Comparison of ENCODE assay signal across 8 cellular contexts in the genomic region with DNA sequence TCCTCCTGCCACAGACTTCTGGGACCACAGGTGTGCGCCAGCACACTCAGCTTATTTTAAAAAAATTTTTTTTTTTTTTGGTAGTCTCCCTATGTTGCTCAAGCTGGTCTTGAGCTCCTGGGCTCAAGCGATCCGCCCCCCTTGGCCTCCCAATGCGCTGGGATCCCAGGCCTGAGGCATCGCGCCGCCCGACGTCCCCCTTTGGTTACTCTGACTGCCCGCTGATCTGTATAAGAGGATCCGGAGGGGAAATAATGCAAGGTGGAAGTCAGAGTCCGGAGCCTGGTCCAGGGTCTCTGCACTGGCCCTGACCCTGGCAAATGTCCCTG. TPM values are rescaled to one million over a fixed set of nuclear protein-coding genes. Genes with fewer than 3 reads are reported as not detected.
DNase-seq lines count a peak whose midpoint lies in the region; ATAC-seq and TF ChIP-seq lines count a peak whose summit lies in the region.

No MANE protein-coding gene starts in this region.

- H3K36me3 Mint-ChIP-seq in stimulated activated memory B cell treated with anti-CD40 and anti-IgM and Interleukin-4, amounts not matched to agents 10 μg/mL and 1 μg/mL and 100 μg/mL, for 72 hours = peaks cover 19% of the 10 kb centered on the region

- peaks cover 9 to 25% of the 10 kb centered on the region in 2 experiments for H3K36me3 ChIP-seq in HEK293 (ENCODE audit: control insufficient read depth in 2 of 2, insufficient read depth in 1 of 2, low read length in 2 of 2)
- H3K36me3 ChIP-seq in right atrium auricular region = peaks cover 15% of the 10 kb centered on the region

- peaks cover 43% of the 10 kb centered on the region for H3K4me1 Mint-ChIP-seq in stimulated activated memory B cell treated with anti-CD40 and anti-IgM and Interleukin-4, amounts not matched to agents 10 μg/mL and 1 μg/mL and 100 μg/mL, for 72 hours

- H3K4me1 ChIP-seq in HEK293 (ENCODE audit: control insufficient read depth, insufficient read depth, low read length) = no peaks in the 10 kb centered on the region; the same call in 1 of the 2 replicates
- H3K4me1 ChIP-seq in right atrium auricular region = peaks cover 0 to 24% of the 10 kb centered on the region in 2 donors

- peak overlapping the region; percentile 97 for H3K27ac Mint-ChIP-seq in stimulated activated memory B cell treated with anti-CD40 and anti-IgM and Interleukin-4, amounts not matched to agents 10 μg/mL and 1 μg/mL and 100 μg/mL, for 72 hours

- no peaks in the 10 kb centered on the region for H3K9me3 ChIP-seq in HEK293 (ENCODE audit: control insufficient read depth, insufficient read depth, low read depth, low read length)
- H3K9me3 ChIP-seq in right atrium auricular region = no peaks in the 10 kb centered on the region

- H3K27ac ChIP-seq in HEK293 (ENCODE audit: extremely low read depth, low read depth, low read length) (peak overlapping the region; percentile 67), VCaP (peak overlapping the region; percentile 91), right atrium auricular region (peak overlapping the region; percentile 81 to 94)

- in situ Hi-C loops in KBM-7 (cut with MboI; ENCODE audit: low pct_unique_long_range_greater_than_20kb, low sequenced_read_pairs) = no loop called here

- TF ChIP-seq CTCF in HEK293 (tag by site-specific recombination; IDR thresholded peaks at IDR 0.05) = no peak
- TF ChIP-seq CTCF in VCaP (conservative IDR thresholded peaks at IDR 0.05) = no peak
- no peak for TF ChIP-seq CTCF in right atrium auricular region (IDR thresholded peaks at IDR 0.05)

- H3K4me3 ChIP-seq in HEK293 (ENCODE audit: low read depth, low read length) (peak overlapping the region; percentile 93), right atrium auricular region (peak overlapping the region; percentile 74 to 92)

- ATAC-seq in stimulated activated memory B cell treated with anti-CD40 and anti-IgM and Interleukin-4, amounts not matched to agents 10 μg/mL and 1 μg/mL and 100 μg/mL, for 72 hours = no peak
- ATAC-seq in GM19452 (IDR thresholded peaks at IDR 0.05; ENCODE audit: unreplicated experiment) = no peak

- DNase-seq in right atrium auricular region (ENCODE audit: low spot score) (no peak), EL (no peak), KBM-7 (no peak), NCI-H2107 treated with DMSO at 0.1 percent for 48 hours (lab: John Stamatoyannopoulos, UW; ENCODE audit: unreplicated experiment) (no peak)

- CTCF ChIA-PET in HEK293 (lab: Yijun Ruan, JAX) = no interaction called here

- no peaks in the 10 kb centered on the region for H3K27me3 Mint-ChIP-seq in stimulated activated memory B cell treated with anti-CD40 and anti-IgM and Interleukin-4, amounts not matched to agents 10 μg/mL and 1 μg/mL and 100 μg/mL, for 72 hours

- POLR2A ChIA-PET in HEK293 (lab: Yijun Ruan, JAX) = interaction anchor here (0.8 to 1.5 kb wide), 3 partner anchors 48 to 248 kb away, joined by 3 to 5 read pairs (median 3); a partner anchor contains a TSS

- H3K4me3 Mint-ChIP-seq in stimulated activated memory B cell treated with anti-CD40 and anti-IgM and Interleukin-4, amounts not matched to agents 10 μg/mL and 1 μg/mL and 100 μg/mL, for 72 hours = peak overlapping the region; percentile 83

- no peaks in the 10 kb centered on the region for H3K9me3 Mint-ChIP-seq in stimulated activated memory B cell treated with anti-CD40 and anti-IgM and Interleukin-4, amounts not matched to agents 10 μg/mL and 1 μg/mL and 100 μg/mL, for 72 hours

- H3K27me3 ChIP-seq in right atrium auricular region = no peaks in the 10 kb centered on the region

TF ChIP-seq in HEK293, 187 proteins besides CTCF, POLR2A, EP300 and RAD21:
- TF ChIP-seq ZNF112 (tag by site-specific recombination; IDR thresholded peaks at IDR 0.05) = no peak
- TF ChIP-seq REPIN1 (tag by site-specific recombination; IDR thresholded peaks at IDR 0.05; ENCODE audit: low read depth) = no peak
- TF ChIP-seq, protein P1, sequence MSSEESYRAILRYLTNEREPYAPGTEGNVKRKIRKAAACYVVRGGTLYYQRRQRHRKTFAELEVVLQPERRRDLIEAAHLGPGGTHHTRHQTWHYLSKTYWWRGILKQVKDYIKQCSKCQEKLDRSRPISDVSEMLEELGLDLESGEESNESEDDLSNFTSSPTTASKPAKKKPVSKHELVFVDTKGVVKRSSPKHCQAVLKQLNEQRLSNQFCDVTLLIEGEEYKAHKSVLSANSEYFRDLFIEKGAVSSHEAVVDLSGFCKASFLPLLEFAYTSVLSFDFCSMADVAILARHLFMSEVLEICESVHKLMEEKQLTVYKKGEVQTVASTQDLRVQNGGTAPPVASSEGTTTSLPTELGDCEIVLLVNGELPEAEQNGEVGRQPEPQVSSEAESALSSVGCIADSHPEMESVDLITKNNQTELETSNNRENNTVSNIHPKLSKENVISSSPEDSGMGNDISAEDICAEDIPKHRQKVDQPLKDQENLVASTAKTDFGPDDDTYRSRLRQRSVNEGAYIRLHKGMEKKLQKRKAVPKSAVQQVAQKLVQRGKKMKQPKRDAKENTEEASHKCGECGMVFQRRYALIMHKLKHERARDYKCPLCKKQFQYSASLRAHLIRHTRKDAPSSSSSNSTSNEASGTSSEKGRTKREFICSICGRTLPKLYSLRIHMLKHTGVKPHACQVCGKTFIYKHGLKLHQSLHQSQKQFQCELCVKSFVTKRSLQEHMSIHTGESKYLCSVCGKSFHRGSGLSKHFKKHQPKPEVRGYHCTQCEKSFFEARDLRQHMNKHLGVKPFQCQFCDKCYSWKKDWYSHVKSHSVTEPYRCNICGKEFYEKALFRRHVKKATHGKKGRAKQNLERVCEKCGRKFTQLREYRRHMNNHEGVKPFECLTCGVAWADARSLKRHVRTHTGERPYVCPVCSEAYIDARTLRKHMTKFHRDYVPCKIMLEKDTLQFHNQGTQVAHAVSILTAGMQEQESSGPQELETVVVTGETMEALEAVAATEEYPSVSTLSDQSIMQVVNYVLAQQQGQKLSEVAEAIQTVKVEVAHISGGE (tag by site-specific recombination; conservative IDR thresholded peaks at IDR 0.05; ENCODE audit: low read depth) = no peak
- no peak for TF ChIP-seq ZNF521 (tag by site-specific recombination; IDR thresholded peaks at IDR 0.05)
- TF ChIP-seq, protein P2, sequence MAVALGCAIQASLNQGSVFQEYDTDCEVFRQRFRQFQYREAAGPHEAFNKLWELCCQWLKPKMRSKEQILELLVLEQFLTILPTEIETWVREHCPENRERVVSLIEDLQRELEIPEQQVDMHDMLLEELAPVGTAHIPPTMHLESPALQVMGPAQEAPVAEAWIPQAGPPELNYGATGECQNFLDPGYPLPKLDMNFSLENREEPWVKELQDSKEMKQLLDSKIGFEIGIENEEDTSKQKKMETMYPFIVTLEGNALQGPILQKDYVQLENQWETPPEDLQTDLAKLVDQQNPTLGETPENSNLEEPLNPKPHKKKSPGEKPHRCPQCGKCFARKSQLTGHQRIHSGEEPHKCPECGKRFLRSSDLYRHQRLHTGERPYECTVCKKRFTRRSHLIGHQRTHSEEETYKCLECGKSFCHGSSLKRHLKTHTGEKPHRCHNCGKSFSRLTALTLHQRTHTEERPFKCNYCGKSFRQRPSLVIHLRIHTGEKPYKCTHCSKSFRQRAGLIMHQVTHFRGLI (tag by site-specific recombination; IDR thresholded peaks at IDR 0.05) = no peak
- TF ChIP-seq ZNF155 (tag by site-specific recombination; IDR thresholded peaks at IDR 0.05) = no peak
TF ChIP-seq in HEK293: peak in this region for 0.

RNA-seq across cellular contexts. Expression of a gene that starts 0.5 kb away (rescaled TPM):
- total RNA-seq in right atrium auricular region = 10 to 100 TPM; 11.6 to 12.2 TPM

RNA-seq across cellular contexts. Expression of a gene that starts 9.1 kb away (rescaled TPM):
- under 1 TPM; 0.41 to 0.71 TPM for total RNA-seq in right atrium auricular region

RNA-seq across cellular contexts. Expression of a gene that starts 40.3 kb away (rescaled TPM):
- total RNA-seq in right atrium auricular region = 10 to 100 TPM; 34.7 to 38.3 TPM

RNA-seq across cellular contexts. Expression of a gene that starts 48.6 kb away (rescaled TPM):
- total RNA-seq in right atrium auricular region = 10 to 100 TPM; 11.5 to 23.2 TPM
